8 cellular contexts compared by ENCODE assay signal in the genomic region with DNA sequence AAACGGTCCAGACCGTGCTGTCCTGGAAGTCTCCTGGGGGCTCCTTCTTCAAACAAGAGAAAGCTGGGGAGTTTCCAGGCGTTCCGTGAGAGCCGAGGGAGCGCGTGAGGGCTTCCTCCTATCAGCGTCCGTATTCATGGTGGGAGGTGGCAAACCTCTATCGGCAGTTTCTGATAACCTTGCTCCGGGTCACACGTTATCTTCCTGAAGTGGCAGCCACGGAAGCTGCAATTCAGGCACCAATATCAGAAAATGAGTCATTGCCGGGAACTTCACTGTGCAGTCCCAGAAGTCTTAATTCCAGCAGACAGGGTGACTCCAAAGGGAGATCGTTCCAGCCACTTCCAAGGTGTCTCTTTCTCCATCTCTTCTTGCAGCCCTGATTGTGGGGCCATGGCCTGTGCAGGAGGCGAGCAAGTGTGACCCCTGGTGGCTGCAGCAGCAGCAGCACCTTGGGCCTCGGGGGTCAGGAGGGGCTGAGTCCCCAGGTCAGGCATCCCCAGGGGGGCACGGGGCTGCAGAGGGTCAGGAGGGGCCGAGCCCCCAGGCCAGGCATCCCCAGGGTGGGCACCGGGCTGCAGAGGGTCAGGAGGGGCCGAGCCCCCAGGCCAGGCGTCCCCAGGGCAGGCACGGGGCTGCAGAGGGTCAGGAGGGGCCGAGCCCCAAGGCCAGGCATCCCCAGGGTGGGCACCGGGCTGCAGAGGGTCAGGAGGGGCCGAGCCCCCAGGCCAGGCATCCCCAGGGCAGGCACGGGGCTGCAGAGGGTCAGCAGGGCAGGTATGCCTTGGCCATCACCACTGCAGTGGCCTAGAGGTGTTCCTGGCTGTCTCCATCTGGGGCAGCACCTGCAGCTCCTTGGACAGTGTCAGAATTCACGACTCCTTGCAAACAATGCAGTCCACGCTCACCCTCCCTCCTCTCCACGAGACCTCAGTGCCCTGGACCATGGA.
DNase-seq lines count a peak whose midpoint lies in the region; ATAC-seq and TF ChIP-seq lines count a peak whose summit lies in the region.

No MANE protein-coding gene starts in this region.

- H3K4me3 ChIP-seq in SJCRH30 = no peak overlapping the region

- no peak overlapping the region for H3K27ac ChIP-seq in SJCRH30

- H3K36me3 ChIP-seq in SJCRH30 = no peaks in the 10 kb centered on the region

- peaks cover 0 to 7% of the 10 kb centered on the region in 2 donors for H3K36me3 Mint-ChIP-seq in activated naive CD4-positive, alpha-beta T cell treated with anti-CD3 and anti-CD28 coated beads, Interleukin-2, amount 50 U/mL, for 72 hours
- H3K36me3 Mint-ChIP-seq in neural crest cell (ENCODE audit: low read depth) = peaks cover 2% of the 10 kb centered on the region

- no peaks in the 10 kb centered on the region for H3K27me3 Mint-ChIP-seq in neural crest cell (ENCODE audit: low read depth)

- H3K4me1 ChIP-seq in SJCRH30 = no peaks in the 10 kb centered on the region

- peak; percentile 80 to 87 for ATAC-seq in activated naive CD4-positive, alpha-beta T cell treated with anti-CD3 and anti-CD28 coated beads, Interleukin-2, amount 50 U/mL, for 72 hours
- ATAC-seq in GM18502 (IDR thresholded peaks at IDR 0.05; ENCODE audit: poor library complexity, unreplicated experiment) = no peak
- no peak for ATAC-seq in GM18909 (IDR thresholded peaks at IDR 0.05; ENCODE audit: poor library complexity, unreplicated experiment)

- H3K4me1 Mint-ChIP-seq in neural crest cell = peaks cover 24% of the 10 kb centered on the region

- peaks cover 11% of the 10 kb centered on the region for H3K27me3 ChIP-seq in SJCRH30

- TF ChIP-seq CTCF in neural crest cell (conservative IDR thresholded peaks at IDR 0.05) = peak; percentile 78

- H3K27ac Mint-ChIP-seq in activated naive CD4-positive, alpha-beta T cell treated with anti-CD3 and anti-CD28 coated beads, Interleukin-2, amount 50 U/mL, for 72 hours = peak overlapping the region in 1 of 2 donors; percentile 7
- no peak overlapping the region for H3K27ac Mint-ChIP-seq in neural crest cell (ENCODE audit: unreplicated experiment)

- peaks cover under 1 to 2% of the 10 kb centered on the region in 2 donors for H3K9me3 Mint-ChIP-seq in activated naive CD4-positive, alpha-beta T cell treated with anti-CD3 and anti-CD28 coated beads, Interleukin-2, amount 50 U/mL, for 72 hours
- peaks cover under 1% of the 10 kb centered on the region for H3K9me3 Mint-ChIP-seq in neural crest cell

- peak overlapping the region; percentile 44 for H3K4me3 Mint-ChIP-seq in neural crest cell

- no peaks in the 10 kb centered on the region for H3K9me3 ChIP-seq in SJCRH30 (replicated peaks)

- DNase-seq in HK-2 (ENCODE audit: unreplicated experiment) (peak; percentile 14), SJCRH30 (peak; percentile 47 to 68), neural crest cell (ENCODE audit: low read depth, low spot score) (peak; percentile 62), NCI-H2171 treated with DMSO at 0.1 percent for 48 hours (lab: John Stamatoyannopoulos, UW) (no peak), globus pallidus (ENCODE audit: low spot score) (no peak)
- DNase-seq in activated naive CD4-positive, alpha-beta T cell treated with anti-CD3 and anti-CD28 coated beads, Interleukin-2, amount 50 U/mL, for 72 hours (ENCODE audit: low spot score in 2 of 2) = peak in 1 of 2 donors; percentile 62

Comparison
In these comparisons a context has a peak if more than half of its experiments do, and no peak if none do; other contexts are left out.
1. DNase-seq: peak in HK-2 (single experiment), SJCRH30 (2 of 2) and neural crest cell (single experiment); none in NCI-H2171 treated with DMSO at 0.1 percent for 48 hours (single experiment) and globus pallidus (single experiment).
2. ATAC-seq: peak in activated naive CD4-positive, alpha-beta T cell treated with anti-CD3 and anti-CD28 coated beads, Interleukin-2, amount 50 U/mL, for 72 hours (2 of 2); none in GM18502 (single experiment) and GM18909 (single experiment).